28 cellular contexts compared by ENCODE assay signal in genomic region chr7:112748381-112748780, GRCh38.
"Had no signal": no experiment of that assay in that cellular context is flagged by ENCODE, and none has a peak within 500 bp of the region (broad histone marks: within the 10 kb centered on the region; RNA-seq: fewer than 3 reads in every experiment).

No MANE protein-coding gene starts in this region.

- H3K27ac ChIP-seq: adrenal gland, body of pancreas, gastroesophageal sphincter, right atrium auricular region, transverse colon, VCaP had no signal

- H3K9me3 ChIP-seq: adrenal gland, body of pancreas, gastroesophageal sphincter, right atrium auricular region, transverse colon had no signal

- FAIRE-seq: keratinocyte, urothelium cell line had no signal

- H3K27me3 ChIP-seq: adrenal gland, body of pancreas, gastroesophageal sphincter, right atrium auricular region, transverse colon had no signal

- H3K36me3 Mint-ChIP-seq: activated naive CD8-positive, alpha-beta T cell; memory B cell; naive thymus-derived CD8-positive, alpha-beta T cell; stimulated activated naive B cell treated with anti-CD40 and anti-IgM and Interleukin-4, amounts not matched to agents 10 μg/mL and 1 μg/mL and 100 μg/mL, for 72 hours had no signal

- H3K27me3 Mint-ChIP-seq: activated naive CD8-positive, alpha-beta T cell; effector memory CD8-positive, alpha-beta T cell; memory B cell; naive thymus-derived CD8-positive, alpha-beta T cell had no signal

- ATAC-seq: activated T-cell treated with anti-CD3 and anti-CD28 coated beads, Interleukin-2, amount 50 U/mL, for 72 hours; body of pancreas; effector memory CD8-positive, alpha-beta T cell; gastroesophageal sphincter; naive thymus-derived CD8-positive, alpha-beta T cell; stimulated activated naive B cell treated with anti-CD40 and anti-IgM and Interleukin-4, amounts not matched to agents 10 μg/mL and 1 μg/mL and 100 μg/mL, for 72 hours had no signal

- DNase-seq: activated CD4-positive, alpha-beta T cell treated with anti-CD3 and anti-CD28 coated beads for 4 hours; activated CD4-positive, alpha-beta T cell treated with anti-CD3 and anti-CD28 coated beads, Interleukin-2, amount 50 U/mL, for 4 hours; activated effector memory CD4-positive, alpha-beta T cell treated with Interleukin-2 at 50 U/mL for 16 hours; activated naive CD4-positive, alpha-beta T cell treated with Interleukin-2 at 50 U/mL for 16 hours; activated T-cell treated with anti-CD3 and anti-CD28 coated beads for 4 hours; activated T-cell treated with anti-CD3 and anti-CD28 coated beads, Interleukin-2, amount 50 U/mL, for 72 hours; adrenal gland; aorta; body of pancreas; cortex of kidney; effector memory CD8-positive, alpha-beta T cell; erythroblast; hippocampal formation; naive thymus-derived CD8-positive, alpha-beta T cell; nucleus accumbens; stimulated activated CD4-positive, alpha-beta T cell treated with anti-CD3 and anti-CD28 coated beads, Interleukin-15, amount 100 ng/mL, for 24 hours; stimulated activated CD4-positive, alpha-beta T cell treated with anti-CD3 and anti-CD28 coated beads, Interleukin-2, amount 100 ng/mL, for 24 hours; stimulated activated naive B cell treated with anti-CD40 and anti-IgM and Interleukin-4, amounts not matched to agents 10 μg/mL and 1 μg/mL and 100 μg/mL, for 72 hours; transverse colon had no signal

- H3K36me3 ChIP-seq: adrenal gland, gastroesophageal sphincter, right atrium auricular region, transverse colon had no signal

- H3K4me3 ChIP-seq: adrenal gland, body of pancreas, gastroesophageal sphincter, right atrium auricular region, transverse colon had no signal

- H3K9me3 Mint-ChIP-seq: memory B cell; stimulated activated naive B cell treated with anti-CD40 and anti-IgM and Interleukin-4, amounts not matched to agents 10 μg/mL and 1 μg/mL and 100 μg/mL, for 72 hours; T-helper 2 cell treated with Interferon-gamma antibody and Interleukin-4, amounts not matched to agents 5 μg/mL and 100 μg/mL, for 36 hours had no signal

- H3K4me1 Mint-ChIP-seq: neural crest cell; stimulated activated naive B cell treated with anti-CD40 and anti-IgM and Interleukin-4, amounts not matched to agents 10 μg/mL and 1 μg/mL and 100 μg/mL, for 72 hours had no signal

- H3K4me3 Mint-ChIP-seq: activated naive CD8-positive, alpha-beta T cell; activated T-cell treated with anti-CD3 and anti-CD28 coated beads, Interleukin-2, amount 50 U/mL, for 72 hours; effector memory CD8-positive, alpha-beta T cell; memory B cell; naive thymus-derived CD8-positive, alpha-beta T cell; neural crest cell; stimulated activated naive B cell treated with anti-CD40 and anti-IgM and Interleukin-4, amounts not matched to agents 10 μg/mL and 1 μg/mL and 100 μg/mL, for 72 hours; T-helper 2 cell treated with Interferon-gamma antibody and Interleukin-4, amounts not matched to agents 5 μg/mL and 100 μg/mL, for 36 hours had no signal

- H3K27ac Mint-ChIP-seq: activated naive CD8-positive, alpha-beta T cell; activated T-cell treated with anti-CD3 and anti-CD28 coated beads, Interleukin-2, amount 50 U/mL, for 72 hours; effector memory CD8-positive, alpha-beta T cell; memory B cell; naive thymus-derived CD8-positive, alpha-beta T cell; stimulated activated naive B cell treated with anti-CD40 and anti-IgM and Interleukin-4, amounts not matched to agents 10 μg/mL and 1 μg/mL and 100 μg/mL, for 72 hours; T-helper 2 cell treated with Interferon-gamma antibody and Interleukin-4, amounts not matched to agents 5 μg/mL and 100 μg/mL, for 36 hours had no signal

- H3K4me1 ChIP-seq: adrenal gland, gastroesophageal sphincter, transverse colon had no signal
